ENCODE assay signal across 1 cellular context in genomic region chr1:170205301-170205700, GRCh38.
TF ChIP-seq lines count a peak whose summit lies in the region.

No MANE protein-coding gene starts in this region.

TF ChIP-seq in SK-N-SH, 30 proteins besides CTCF, POLR2A, EP300 and RAD21 (continued from another document):
- no peak for TF ChIP-seq ZBTB33 (IDR thresholded peaks at IDR 0.05; ENCODE audit: borderline replicate concordance, low read depth)
